14 cellular contexts compared by ENCODE assay signal in the genomic region with DNA sequence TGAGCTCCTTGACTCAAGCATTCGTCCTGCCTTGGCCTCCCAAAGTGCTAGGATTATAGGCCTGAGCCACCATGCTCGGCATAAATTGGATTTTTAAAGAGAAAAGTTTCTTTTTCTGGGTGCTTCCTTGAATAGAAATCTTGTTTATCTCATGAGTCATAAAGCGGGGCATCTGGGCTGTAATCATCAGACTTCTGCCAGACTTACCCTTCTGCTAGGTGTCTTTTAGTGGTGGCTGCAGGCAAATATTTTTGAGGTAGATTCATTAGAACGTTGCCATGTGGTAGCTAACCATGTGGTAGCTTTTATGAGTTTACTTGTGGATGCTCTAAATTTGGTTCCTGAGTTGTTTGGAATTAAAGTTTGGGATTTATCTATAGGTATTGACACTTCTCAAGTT. TPM values are rescaled to one million over a fixed set of nuclear protein-coding genes. Genes with fewer than 3 reads are reported as not detected.
DNase-seq lines count a peak whose midpoint lies in the region; ATAC-seq and TF ChIP-seq lines count a peak whose summit lies in the region.
"Had no signal": no experiment of that assay in that cellular context is flagged by ENCODE, and none has a peak within 500 bp of the region (broad histone marks: within the 10 kb centered on the region; RNA-seq: fewer than 3 reads in every experiment).

No MANE protein-coding gene starts in this region.

- no peak for DNase-seq in activated naive CD8-positive, alpha-beta T cell treated with anti-CD3 and anti-CD28 coated beads, Interleukin-2, amount 50 U/mL, for 24 hours
- DNase-seq in WTC11 (ENCODE audit: low spot score) (no peak), foreskin fibroblast (peak; percentile 67 to 79), upper lobe of left lung (no peak), nucleus accumbens (lab: John Stamatoyannopoulos, UW) (no peak), erythroblast (lab: John Stamatoyannopoulos, UW) (no peak)
- DNase-seq: activated T-cell treated with anti-CD3 and anti-CD28 coated beads, Interleukin-2, amount 50 U/mL, for 4 hours; immature natural killer cell; NCI-H1048; T-helper 9 cell had no signal

- H3K9me3 Mint-ChIP-seq in activated naive CD8-positive, alpha-beta T cell (ENCODE audit: low read depth), result no peaks in the 10 kb centered on the region
- H3K9me3 Mint-ChIP-seq in activated naive CD8-positive, alpha-beta T cell treated with anti-CD3 and anti-CD28 coated beads, Interleukin-2, amount 50 U/mL, for 24 hours, result no peaks in the 10 kb centered on the region
- H3K9me3 Mint-ChIP-seq in WTC11, result no peaks in the 10 kb centered on the region
- H3K9me3 Mint-ChIP-seq: activated T-cell treated with anti-CD3 and anti-CD28 coated beads, Interleukin-2, amount 50 U/mL, for 4 hours; immature natural killer cell had no signal

- H3K27me3 ChIP-seq in upper lobe of left lung, result no peaks in the 10 kb centered on the region
- H3K27me3 ChIP-seq: BLaER1, pancreas had no signal

- H3K27ac Mint-ChIP-seq in activated naive CD8-positive, alpha-beta T cell, result peak overlapping the region; percentile 34
- H3K27ac Mint-ChIP-seq in activated naive CD8-positive, alpha-beta T cell treated with anti-CD3 and anti-CD28 coated beads, Interleukin-2, amount 50 U/mL, for 24 hours, result no peak overlapping the region
- H3K27ac Mint-ChIP-seq in WTC11, result peak overlapping the region; percentile 6; the same call in 1 of the 2 replicates

- no peaks in the 10 kb centered on the region for H3K27me3 Mint-ChIP-seq in activated naive CD8-positive, alpha-beta T cell
- H3K27me3 Mint-ChIP-seq in activated naive CD8-positive, alpha-beta T cell treated with anti-CD3 and anti-CD28 coated beads, Interleukin-2, amount 50 U/mL, for 24 hours, result no peaks in the 10 kb centered on the region
- H3K27me3 Mint-ChIP-seq in WTC11 (ENCODE audit: low read depth), result no peaks in the 10 kb centered on the region

- no peaks in the 10 kb centered on the region for H3K9me3 ChIP-seq in upper lobe of left lung
- H3K9me3 ChIP-seq: BLaER1, pancreas had no signal

- TF ChIP-seq CTCF in WTC11 (IDR thresholded peaks at IDR 0.05) (no peak), foreskin fibroblast (IDR thresholded peaks at IDR 0.05; ENCODE audit: low read depth, low read length) (no peak), upper lobe of left lung (IDR thresholded peaks at IDR 0.05) (no peak)

- H3K4me3 ChIP-seq in foreskin fibroblast (ENCODE audit: low read depth in 1 of 2, low read length in 2 of 2) (no peak overlapping the region), upper lobe of left lung (no peak overlapping the region)
- H3K4me3 ChIP-seq: BLaER1, pancreas had no signal

- no peak overlapping the region for H3K4me3 Mint-ChIP-seq in activated naive CD8-positive, alpha-beta T cell
- no peak overlapping the region for H3K4me3 Mint-ChIP-seq in activated naive CD8-positive, alpha-beta T cell treated with anti-CD3 and anti-CD28 coated beads, Interleukin-2, amount 50 U/mL, for 24 hours
- H3K4me3 Mint-ChIP-seq in WTC11, result no peak overlapping the region
- H3K4me3 Mint-ChIP-seq: activated T-cell treated with anti-CD3 and anti-CD28 coated beads, Interleukin-2, amount 50 U/mL, for 4 hours had no signal

- peaks cover 81 to 90% (median 83%) of the 10 kb centered on the region in 4 donors for H3K4me1 ChIP-seq in upper lobe of left lung

- peaks cover 0 to 39% (median 24%) of the 10 kb centered on the region in 4 donors for H3K36me3 ChIP-seq in upper lobe of left lung
- H3K36me3 ChIP-seq: pancreas had no signal

- WGBS in upper lobe of left lung, 2 donors, result 56 to 72% methylated on average over 4 of the region's 4 CpGs

- no peak for ATAC-seq in activated naive CD8-positive, alpha-beta T cell treated with anti-CD3 and anti-CD28 coated beads, Interleukin-2, amount 50 U/mL, for 24 hours
- no peak for ATAC-seq in WTC11
- no peak for ATAC-seq in upper lobe of left lung (ENCODE audit: low FRiP score in 2 of 2)
- no peak for ATAC-seq in GM18870 (IDR thresholded peaks at IDR 0.05; ENCODE audit: unreplicated experiment)
- ATAC-seq: activated T-cell treated with anti-CD3 and anti-CD28 coated beads, Interleukin-2, amount 50 U/mL, for 4 hours; pancreas had no signal

- CTCF ChIA-PET in WTC11 (lab: Charles Lee), result interaction anchor here (0.5 to 5.1 kb wide), 10 partner anchors 9 to 141 kb away, joined by 3 to 25 read pairs (median 6); no protein-coding TSS in a partner anchor

- POLR2A ChIA-PET in WTC11 (lab: Charles Lee), result interaction anchor here (1.0 kb wide), 1 partner anchor 31 kb away, joined by 4 read pairs; no protein-coding TSS in a partner anchor

- peak overlapping the region; percentile 44 to 98 (median 80) for H3K27ac ChIP-seq in upper lobe of left lung
- H3K27ac ChIP-seq: BLaER1, pancreas had no signal

- peaks cover 3% of the 10 kb centered on the region for H3K36me3 Mint-ChIP-seq in activated naive CD8-positive, alpha-beta T cell
- peaks cover 40% of the 10 kb centered on the region for H3K36me3 Mint-ChIP-seq in activated naive CD8-positive, alpha-beta T cell treated with anti-CD3 and anti-CD28 coated beads, Interleukin-2, amount 50 U/mL, for 24 hours (ENCODE audit: low read depth)
- H3K36me3 Mint-ChIP-seq in WTC11, result peaks cover 30% of the 10 kb centered on the region

- TF ChIP-seq EP300 in upper lobe of left lung (IDR thresholded peaks at IDR 0.05), result no peak

- no peak for TF ChIP-seq POLR2A in upper lobe of left lung (IDR thresholded peaks at IDR 0.05)
- no peak for TF ChIP-seq POLR2A in erythroblast (IDR thresholded peaks at IDR 0.05; ENCODE audit: low read length)

- H3K4me1 Mint-ChIP-seq in activated naive CD8-positive, alpha-beta T cell (ENCODE audit: low read depth), result peaks cover 43% of the 10 kb centered on the region
- peaks cover 56% of the 10 kb centered on the region for H3K4me1 Mint-ChIP-seq in activated naive CD8-positive, alpha-beta T cell treated with anti-CD3 and anti-CD28 coated beads, Interleukin-2, amount 50 U/mL, for 24 hours
- peaks cover 31% of the 10 kb centered on the region for H3K4me1 Mint-ChIP-seq in WTC11

TF ChIP-seq in WTC11, 78 proteins besides CTCF, POLR2A, EP300 and RAD21 (continues in another document):
- TF ChIP-seq, protein P1, sequence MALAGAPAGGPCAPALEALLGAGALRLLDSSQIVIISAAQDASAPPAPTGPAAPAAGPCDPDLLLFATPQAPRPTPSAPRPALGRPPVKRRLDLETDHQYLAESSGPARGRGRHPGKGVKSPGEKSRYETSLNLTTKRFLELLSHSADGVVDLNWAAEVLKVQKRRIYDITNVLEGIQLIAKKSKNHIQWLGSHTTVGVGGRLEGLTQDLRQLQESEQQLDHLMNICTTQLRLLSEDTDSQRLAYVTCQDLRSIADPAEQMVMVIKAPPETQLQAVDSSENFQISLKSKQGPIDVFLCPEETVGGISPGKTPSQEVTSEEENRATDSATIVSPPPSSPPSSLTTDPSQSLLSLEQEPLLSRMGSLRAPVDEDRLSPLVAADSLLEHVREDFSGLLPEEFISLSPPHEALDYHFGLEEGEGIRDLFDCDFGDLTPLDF (CRISPR knock-in tag; IDR thresholded peaks at IDR 0.05), result no peak
- TF ChIP-seq ZNF416 (CRISPR knock-in tag; IDR thresholded peaks at IDR 0.05) (no peak), FOXJ3 (CRISPR knock-in tag; IDR thresholded peaks at IDR 0.05; ENCODE audit: borderline replicate concordance) (no peak), RELA (CRISPR knock-in tag; IDR thresholded peaks at IDR 0.05; ENCODE audit: borderline replicate concordance) (no peak), MXD4 (CRISPR knock-in tag; IDR thresholded peaks at IDR 0.05; ENCODE audit: borderline replicate concordance) (no peak)
- TF ChIP-seq, protein P2, sequence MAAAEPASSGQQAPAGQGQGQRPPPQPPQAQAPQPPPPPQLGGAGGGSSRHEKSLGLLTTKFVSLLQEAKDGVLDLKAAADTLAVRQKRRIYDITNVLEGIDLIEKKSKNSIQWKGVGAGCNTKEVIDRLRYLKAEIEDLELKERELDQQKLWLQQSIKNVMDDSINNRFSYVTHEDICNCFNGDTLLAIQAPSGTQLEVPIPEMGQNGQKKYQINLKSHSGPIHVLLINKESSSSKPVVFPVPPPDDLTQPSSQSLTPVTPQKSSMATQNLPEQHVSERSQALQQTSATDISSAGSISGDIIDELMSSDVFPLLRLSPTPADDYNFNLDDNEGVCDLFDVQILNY (CRISPR knock-in tag; IDR thresholded peaks at IDR 0.05), result no peak
- TF ChIP-seq, protein P3, sequence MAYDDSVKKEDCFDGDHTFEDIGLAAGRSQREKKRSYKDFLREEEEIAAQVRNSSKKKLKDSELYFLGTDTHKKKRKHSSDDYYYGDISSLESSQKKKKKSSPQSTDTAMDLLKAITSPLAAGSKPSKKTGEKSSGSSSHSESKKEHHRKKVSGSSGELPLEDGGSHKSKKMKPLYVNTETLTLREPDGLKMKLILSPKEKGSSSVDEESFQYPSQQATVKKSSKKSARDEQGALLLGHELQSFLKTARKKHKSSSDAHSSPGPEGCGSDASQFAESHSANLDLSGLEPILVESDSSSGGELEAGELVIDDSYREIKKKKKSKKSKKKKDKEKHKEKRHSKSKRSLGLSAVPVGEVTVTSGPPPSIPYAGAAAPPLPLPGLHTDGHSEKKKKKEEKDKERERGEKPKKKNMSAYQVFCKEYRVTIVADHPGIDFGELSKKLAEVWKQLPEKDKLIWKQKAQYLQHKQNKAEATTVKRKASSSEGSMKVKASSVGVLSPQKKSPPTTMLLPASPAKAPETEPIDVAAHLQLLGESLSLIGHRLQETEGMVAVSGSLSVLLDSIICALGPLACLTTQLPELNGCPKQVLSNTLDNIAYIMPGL (CRISPR knock-in tag; IDR thresholded peaks at IDR 0.05), result no peak
- TF ChIP-seq, protein P4, sequence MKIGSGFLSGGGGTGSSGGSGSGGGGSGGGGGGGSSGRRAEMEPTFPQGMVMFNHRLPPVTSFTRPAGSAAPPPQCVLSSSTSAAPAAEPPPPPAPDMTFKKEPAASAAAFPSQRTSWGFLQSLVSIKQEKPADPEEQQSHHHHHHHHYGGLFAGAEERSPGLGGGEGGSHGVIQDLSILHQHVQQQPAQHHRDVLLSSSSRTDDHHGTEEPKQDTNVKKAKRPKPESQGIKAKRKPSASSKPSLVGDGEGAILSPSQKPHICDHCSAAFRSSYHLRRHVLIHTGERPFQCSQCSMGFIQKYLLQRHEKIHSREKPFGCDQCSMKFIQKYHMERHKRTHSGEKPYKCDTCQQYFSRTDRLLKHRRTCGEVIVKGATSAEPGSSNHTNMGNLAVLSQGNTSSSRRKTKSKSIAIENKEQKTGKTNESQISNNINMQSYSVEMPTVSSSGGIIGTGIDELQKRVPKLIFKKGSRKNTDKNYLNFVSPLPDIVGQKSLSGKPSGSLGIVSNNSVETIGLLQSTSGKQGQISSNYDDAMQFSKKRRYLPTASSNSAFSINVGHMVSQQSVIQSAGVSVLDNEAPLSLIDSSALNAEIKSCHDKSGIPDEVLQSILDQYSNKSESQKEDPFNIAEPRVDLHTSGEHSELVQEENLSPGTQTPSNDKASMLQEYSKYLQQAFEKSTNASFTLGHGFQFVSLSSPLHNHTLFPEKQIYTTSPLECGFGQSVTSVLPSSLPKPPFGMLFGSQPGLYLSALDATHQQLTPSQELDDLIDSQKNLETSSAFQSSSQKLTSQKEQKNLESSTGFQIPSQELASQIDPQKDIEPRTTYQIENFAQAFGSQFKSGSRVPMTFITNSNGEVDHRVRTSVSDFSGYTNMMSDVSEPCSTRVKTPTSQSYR (CRISPR knock-in tag; IDR thresholded peaks at IDR 0.05), result no peak

RNA-seq across cellular contexts. Expression of a gene that starts 13.4 kb away (rescaled TPM):
- 45.4 to 51.4 TPM (median 47.0 TPM) in 3 replicates for total RNA-seq in WTC11 (2021)
- total RNA-seq in upper lobe of left lung, result 100 to 1,000 TPM in 2 of 6 donors, 10 to 100 TPM in 4; 79.2 to 348 (median 92.3) TPM

RNA-seq across cellular contexts. Expression of a gene that starts 32.0 kb away (rescaled TPM):
- total RNA-seq in WTC11 (2021) (23.8 to 24.6 TPM (median 24.2 TPM) in 3 replicates), upper lobe of left lung (100 to 1,000 TPM in 3 of 6 donors, 10 to 100 TPM in 3; 67.1 to 173 (median 114) TPM)

Comparison
In these comparisons a context has a peak if more than half of its experiments do, and no peak if none do; other contexts are left out.
1. DNase-seq: peak in foreskin fibroblast (2 of 2); none in activated naive CD8-positive, alpha-beta T cell treated with anti-CD3 and anti-CD28 coated beads, Interleukin-2, amount 50 U/mL, for 24 hours (single experiment), WTC11 (single experiment), upper lobe of left lung (0 of 2), nucleus accumbens (0 of 56) and erythroblast (0 of 2).